Comparison of ENCODE assay signal across 22 cellular contexts in genomic region chr10:22536620-22537019, GRCh38.
"Had no signal": no experiment of that assay in that cellular context is flagged by ENCODE, and none has a peak within 500 bp of the region (broad histone marks: within the 10 kb centered on the region; RNA-seq: fewer than 3 reads in every experiment).

No MANE protein-coding gene starts in this region.

- H3K9me3 Mint-ChIP-seq: neural crest cell; stimulated activated effector memory CD8-positive, alpha-beta T cell treated with anti-CD3 and anti-CD28 coated beads, Interleukin-12 subunit alpha, Interleukin-12 subunit beta, amount 100 ng/mL, for 72 hours had no signal

- H3K27ac Mint-ChIP-seq: stimulated activated effector memory CD8-positive, alpha-beta T cell treated with anti-CD3 and anti-CD28 coated beads, Interleukin-12 subunit alpha, Interleukin-12 subunit beta, amount 100 ng/mL, for 72 hours had no signal

- DNase-seq: central memory CD4-positive, alpha-beta T cell; cortex of kidney; effector CD8-positive, alpha-beta T cell; kidney; left cardiac atrium; left ventricle myocardium superior; mesendoderm; naive thymus-derived CD4-positive, alpha-beta T cell; retina; right lobe of liver; stimulated activated CD4-positive, alpha-beta T cell treated with anti-CD3 and anti-CD28 coated beads, Interleukin-4, amount 100 ng/mL, for 1 hour; stimulated activated CD8-positive, alpha-beta memory T cell treated with anti-CD3 and anti-CD28 coated beads, Interleukin-4, amount 100 ng/mL, for 48 hours; stimulated activated naive CD8-positive, alpha-beta T cell treated with anti-CD3 and anti-CD28 coated beads, Interleukin-15, Interleukin-2, amounts not matched to agents 100 U/mL and 50 U/mL, for 24 hours; transverse colon had no signal

- H3K4me3 ChIP-seq: dorsolateral prefrontal cortex, esophagus muscularis mucosa, gastroesophageal sphincter, lung, right lobe of liver, thoracic aorta, transverse colon had no signal

- H3K9me3 ChIP-seq: esophagus muscularis mucosa, gastroesophageal sphincter, right lobe of liver, thoracic aorta, transverse colon had no signal

- H3K4me1 ChIP-seq: esophagus muscularis mucosa, gastroesophageal sphincter, right lobe of liver, transverse colon had no signal

- ATAC-seq: gastroesophageal sphincter; left cardiac atrium; left ventricle myocardium superior; naive thymus-derived CD4-positive, alpha-beta T cell; right lobe of liver; stimulated activated effector memory CD8-positive, alpha-beta T cell treated with anti-CD3 and anti-CD28 coated beads, Interleukin-12 subunit alpha, Interleukin-12 subunit beta, amount 100 ng/mL, for 72 hours; stimulated activated naive CD8-positive, alpha-beta T cell treated with anti-CD3 and anti-CD28 coated beads, Interleukin-15, Interleukin-2, amounts not matched to agents 100 U/mL and 50 U/mL, for 24 hours had no signal

- H3K4me3 Mint-ChIP-seq: neural crest cell; stimulated activated effector memory CD8-positive, alpha-beta T cell treated with anti-CD3 and anti-CD28 coated beads, Interleukin-12 subunit alpha, Interleukin-12 subunit beta, amount 100 ng/mL, for 72 hours had no signal

- H3K27ac ChIP-seq: epithelial cell of prostate, esophagus muscularis mucosa, gastroesophageal sphincter, right lobe of liver, thoracic aorta, transverse colon had no signal

- H3K27me3 Mint-ChIP-seq: naive thymus-derived CD4-positive, alpha-beta T cell had no signal

- H3K27me3 ChIP-seq: dorsolateral prefrontal cortex, esophagus muscularis mucosa, gastroesophageal sphincter, right lobe of liver, transverse colon had no signal
